In genomic region chr19:5352229-5352763, GRCh38 we compare ENCODE assay signal across 16 cellular contexts. TPM values are rescaled to one million over a fixed set of nuclear protein-coding genes. Genes with fewer than 3 reads are reported as not detected.
DNase-seq lines count a peak whose midpoint lies in the region; ATAC-seq, FAIRE-seq and TF ChIP-seq lines count a peak whose summit lies in the region.
"Had no signal": no experiment of that assay in that cellular context is flagged by ENCODE, and none has a peak within 500 bp of the region (broad histone marks: within the 10 kb centered on the region; RNA-seq: fewer than 3 reads in every experiment).

No MANE protein-coding gene starts in this region.

- H3K4me1 ChIP-seq in H9 (ENCODE audit: insufficient read depth, low read length), result no peaks in the 10 kb centered on the region
- no peaks in the 10 kb centered on the region for H3K4me1 ChIP-seq in osteoblast (ENCODE audit: insufficient read depth, low read length)
- H3K4me1 ChIP-seq: tibial nerve had no signal

- H4K8ac ChIP-seq in H9 (replicated peaks; ENCODE audit: insufficient read length, low read depth, low read length), result no peak overlapping the region

- peak overlapping the region; percentile 41 for H3K27ac ChIP-seq in H9 (ENCODE audit: insufficient read length, low read depth, low read length)
- no peak overlapping the region for H3K27ac ChIP-seq in osteoblast (ENCODE audit: low read depth, low read length)
- no peak overlapping the region for H3K27ac ChIP-seq in CD4-positive, alpha-beta T cell (ENCODE audit: low read depth, low read length)
- H3K27ac ChIP-seq: hepatocyte, tibial nerve had no signal

- H4K5ac ChIP-seq in H9 (ENCODE audit: insufficient read length, low read depth, low read length), result peak overlapping the region; percentile 81

- peak overlapping the region; percentile 95 for H3K18ac ChIP-seq in H9 (ENCODE audit: insufficient read length, low read depth, low read length)

- peaks cover 7% of the 10 kb centered on the region in 2 experiments for H3K4me1 Mint-ChIP-seq in H9
- H3K4me1 Mint-ChIP-seq in CD4-positive, alpha-beta T cell (ENCODE audit: low read depth), result no peaks in the 10 kb centered on the region
- H3K4me1 Mint-ChIP-seq: naive thymus-derived CD8-positive, alpha-beta T cell had no signal

- DNase-seq in H9 (no peak), OCI-M1 (lab: John Stamatoyannopoulos, UW) (peak; percentile 77), choroid plexus epithelial cell (ENCODE audit: low read depth) (peak; percentile 40), osteoblast (ENCODE audit: insufficient read length, low spot score, missing footprints) (peak; percentile 71), GM12892 (ENCODE audit: insufficient read length) (no peak)
- no peak for DNase-seq in CD4-positive, alpha-beta T cell
- DNase-seq: activated CD4-positive, alpha-beta T cell treated with anti-CD3 and anti-CD28 coated beads, Interleukin-2, amount 50 U/mL, for 4 hours; CD8-positive, alpha-beta T cell; dermis blood vessel endothelial cell; naive thymus-derived CD8-positive, alpha-beta T cell; NCI-H146; NCI-H524 treated with DMSO at 0.1 percent for 48 hours; stimulated activated CD8-positive, alpha-beta memory T cell treated with anti-CD3 and anti-CD28 coated beads, Interleukin-4, amount 100 ng/mL, for 48 hours had no signal

- no peaks in the 10 kb centered on the region for H4K20me1 ChIP-seq in H9 (ENCODE audit: control insufficient read depth, insufficient read depth, insufficient read length)
- no peaks in the 10 kb centered on the region for H4K20me1 ChIP-seq in osteoblast (ENCODE audit: insufficient read depth, low read length)

- peak overlapping the region in 1 of 2 experiments; percentile 12; a peak in 1 of 5 replicates for H3K4me3 Mint-ChIP-seq in H9
- no peak overlapping the region for H3K4me3 Mint-ChIP-seq in CD4-positive, alpha-beta T cell
- H3K4me3 Mint-ChIP-seq: CD8-positive, alpha-beta T cell; naive thymus-derived CD8-positive, alpha-beta T cell had no signal

- H3K23me2 ChIP-seq in H9 (ENCODE audit: insufficient read length, low read depth, low read length, poor library complexity, severe bottlenecking), result no peaks in the 10 kb centered on the region

- H2BK120ac ChIP-seq in H9 (ENCODE audit: low read depth, low read length, poor library complexity, severe bottlenecking), result no peak overlapping the region

- peak overlapping the region; percentile 97 to 100 (median 99) for H3K27ac Mint-ChIP-seq in H9
- H3K27ac Mint-ChIP-seq in CD4-positive, alpha-beta T cell, result no peak overlapping the region
- H3K27ac Mint-ChIP-seq: CD8-positive, alpha-beta T cell; naive thymus-derived CD8-positive, alpha-beta T cell had no signal

- FAIRE-seq in GM12892 (lab: Jason Lieb, UNC), result no peak

- no CpG with 5 or more reads among the region's 8 CpGs for WGBS in H9 (ENCODE audit: extremely low coverage, insufficient read length, low lambda C conversion rate)

- TF ChIP-seq POLR2A in GM12892 (IDR thresholded peaks at IDR 0.05; ENCODE audit: low read depth, low read length), result no peak

- H3K23ac ChIP-seq in H9 (ENCODE audit: insufficient read length, low read depth, low read length), result no peak overlapping the region

- CTCF ChIA-PET in CD4-positive, alpha-beta T cell (lab: Charles Lee), result no interaction called here

- no peak overlapping the region for H4K91ac ChIP-seq in H9 (ENCODE audit: insufficient read length, low read depth, low read length)

- H3K27me3 Mint-ChIP-seq in H9 (ENCODE audit: low read depth), result peaks cover 32% of the 10 kb centered on the region
- H3K27me3 Mint-ChIP-seq in CD4-positive, alpha-beta T cell, result peaks cover 51% of the 10 kb centered on the region

- no peak overlapping the region for H3K4me3 ChIP-seq in choroid plexus epithelial cell (ENCODE audit: low read depth, low read length)
- H3K4me3 ChIP-seq in osteoblast (ENCODE audit: insufficient read depth, low read length), result no peak overlapping the region
- H3K4me3 ChIP-seq: hepatocyte, tibial nerve had no signal

- no peaks in the 10 kb centered on the region for H3K27me3 ChIP-seq in H9 (ENCODE audit: insufficient read depth, low read length)
- peaks cover 11% of the 10 kb centered on the region for H3K27me3 ChIP-seq in osteoblast (ENCODE audit: insufficient read depth, low read length)
- H3K27me3 ChIP-seq in CD4-positive, alpha-beta T cell (ENCODE audit: control insufficient read depth, insufficient read depth, low read length), result peaks cover 17% of the 10 kb centered on the region

- H3K56ac ChIP-seq in H9 (ENCODE audit: insufficient read length, low read depth, low read length), result no peak overlapping the region

- no peaks in the 10 kb centered on the region for H3K79me2 ChIP-seq in H9 (ENCODE audit: insufficient read depth, low read length)
- no peaks in the 10 kb centered on the region for H3K79me2 ChIP-seq in osteoblast (ENCODE audit: insufficient read depth, low read length)
- H3K79me2 ChIP-seq: hepatocyte had no signal

- H2BK20ac ChIP-seq in H9 (ENCODE audit: low read depth, low read length, poor library complexity, severe bottlenecking), result no peak overlapping the region

- peak overlapping the region; percentile 96; the same call in 1 of the 2 replicates for H3K14ac ChIP-seq in H9 (ENCODE audit: insufficient read depth, low read length)

- H3K4me2 ChIP-seq in H9 (ENCODE audit: insufficient read depth, insufficient read length, low read length) (no peak overlapping the region), osteoblast (ENCODE audit: insufficient read depth, low read length) (no peak overlapping the region)
- H3K4me2 ChIP-seq: hepatocyte had no signal

- peaks cover 3 to 8% of the 10 kb centered on the region in 2 experiments; a peak in 3 of 5 replicates for H3K9me3 Mint-ChIP-seq in H9
- peaks cover 4% of the 10 kb centered on the region for H3K9me3 Mint-ChIP-seq in CD4-positive, alpha-beta T cell

- no peaks in the 10 kb centered on the region for H3K36me3 ChIP-seq in osteoblast (ENCODE audit: insufficient read depth, low read length)
- H3K36me3 ChIP-seq: tibial nerve had no signal

- no peak overlapping the region for H3K4ac ChIP-seq in H9 (ENCODE audit: low read depth, low read length)

- H3T11ph ChIP-seq in H9 (ENCODE audit: low read length), result no peak overlapping the region

- H2BK5ac ChIP-seq in H9 (ENCODE audit: insufficient read length, low read length), result peak overlapping the region; percentile 97

- H3K9me3 ChIP-seq in H9 (ENCODE audit: control insufficient read depth, low read depth, low read length) (no peaks in the 10 kb centered on the region), osteoblast (ENCODE audit: low read depth, low read length) (peaks cover 3% of the 10 kb centered on the region)
- H3K9me3 ChIP-seq in CD4-positive, alpha-beta T cell (ENCODE audit: control insufficient read depth, low read length), result no peaks in the 10 kb centered on the region

- no peaks in the 10 kb centered on the region for H3K36me3 Mint-ChIP-seq in H9 (ENCODE audit: insufficient read depth in 1 of 3, low read depth in 3 of 3)
- H3K36me3 Mint-ChIP-seq in CD4-positive, alpha-beta T cell (ENCODE audit: low read depth), result no peaks in the 10 kb centered on the region
- H3K36me3 Mint-ChIP-seq: CD8-positive, alpha-beta T cell had no signal

- H2AK5ac ChIP-seq in H9 (ENCODE audit: insufficient read length, low read length), result no peak overlapping the region

- intact Hi-C loops in CD4-positive, alpha-beta T cell (cut with DNase I, micrococcal nuclease), result loop anchor here in 1 of 2 experiments (10.0 kb wide), 1 partner anchor 307 kb away; no protein-coding TSS in a partner anchor

- no peak for ATAC-seq in CD4-positive, alpha-beta T cell (ENCODE audit: poor library complexity)
- ATAC-seq in HG02870 (IDR thresholded peaks at IDR 0.05; ENCODE audit: unreplicated experiment), result no peak
- ATAC-seq: CD8-positive, alpha-beta T cell; naive thymus-derived CD8-positive, alpha-beta T cell had no signal

- H2BK12ac ChIP-seq in H9 (ENCODE audit: insufficient read length, low read depth, low read length), result no peak overlapping the region

- no peaks in the 10 kb centered on the region for H3K79me1 ChIP-seq in H9 (ENCODE audit: insufficient read depth, low read depth, low read length, poor library complexity, severe bottlenecking)

- TF ChIP-seq CTCF in H9 (conservative IDR thresholded peaks at IDR 0.05), result no peak
- TF ChIP-seq CTCF in choroid plexus epithelial cell (conservative IDR thresholded peaks at IDR 0.05; ENCODE audit: low read depth, low read length), result no peak
- no peak for TF ChIP-seq CTCF in osteoblast (IDR thresholded peaks at IDR 0.05; ENCODE audit: extremely low read depth, low read depth, low read length)
- TF ChIP-seq CTCF in CD4-positive, alpha-beta T cell (IDR thresholded peaks at IDR 0.05), result no peak

- H2BK15ac ChIP-seq in H9 (ENCODE audit: low read depth, low read length), result no peak overlapping the region

- peak overlapping the region; percentile 75 for H3K9ac ChIP-seq in H9 (ENCODE audit: extremely low read depth, insufficient read length, low read length)

- POLR2A ChIA-PET in CD4-positive, alpha-beta T cell (lab: Charles Lee), result no interaction called here

- H2AFZ ChIP-seq in H9 (ENCODE audit: low read length) (no peak overlapping the region), osteoblast (ENCODE audit: low read length) (no peak overlapping the region)
- H2AFZ ChIP-seq: hepatocyte had no signal

RNA-seq across cellular contexts. Expression of gene PTPRS, which starts 11.7 kb away (rescaled TPM):
- total RNA-seq in H9 (2021), result 182 and 186 TPM in 2 replicates
- total RNA-seq in osteoblast, result 218 and 227 TPM in 2 replicates
- polyA plus RNA-seq in GM12892 (2012; ENCODE audit: missing spikeins), result 15.0 TPM
- total RNA-seq in CD4-positive, alpha-beta T cell, result 1 to 10 TPM; 5.3 to 6.3 TPM

Comparison
In these comparisons a context has a peak if more than half of its experiments do, and no peak if none do; other contexts are left out.
1. DNase-seq: peak in OCI-M1 (single experiment), choroid plexus epithelial cell (single experiment) and osteoblast (single experiment); none in H9 (single experiment), GM12892 (single experiment) and CD4-positive, alpha-beta T cell (0 of 10).
2. RNA of gene PTPRS, which starts 11.7 kb away (total RNA-seq): 218 to 227 TPM in osteoblast and 182 to 186 TPM in H9; 5.3 to 6.3 TPM in CD4-positive, alpha-beta T cell; every median in the first group is over 10 times any median in the second.